21 cellular contexts compared by ENCODE assay signal in genomic region chr4:184433258-184433892, GRCh38. TPM values are rescaled to one million over a fixed set of nuclear protein-coding genes. Genes with fewer than 3 reads are reported as not detected.
DNase-seq lines count a peak whose midpoint lies in the region; ATAC-seq, FAIRE-seq and TF ChIP-seq lines count a peak whose summit lies in the region.
"Had no signal": no experiment of that assay in that cellular context is flagged by ENCODE, and none has a peak within 500 bp of the region (broad histone marks: within the 10 kb centered on the region; RNA-seq: fewer than 3 reads in every experiment).

No MANE protein-coding gene starts in this region.

- no peaks in the 10 kb centered on the region for H3K27me3 ChIP-seq in bronchial epithelial cell (ENCODE audit: control insufficient read depth, insufficient read depth, low read length)
- H3K27me3 ChIP-seq in right lobe of liver, result no peaks in the 10 kb centered on the region
- H3K27me3 ChIP-seq: body of pancreas, foreskin keratinocyte had no signal

- H3K36me3 ChIP-seq in bronchial epithelial cell (ENCODE audit: control insufficient read depth, insufficient read depth, low read length) (no peaks in the 10 kb centered on the region), right lobe of liver (peaks cover 0 to 6% (median 3%) of the 10 kb centered on the region in 4 donors)

- H3K27ac ChIP-seq in right lobe of liver, result peak overlapping the region; percentile 9 to 22 (median 16)
- H3K27ac ChIP-seq: body of pancreas, foreskin keratinocyte had no signal

- intact Hi-C loops in right lobe of liver (cut with DNase I), result no loop called here

- TF ChIP-seq CTCF in bronchial epithelial cell (IDR thresholded peaks at IDR 0.05; ENCODE audit: insufficient read depth, low read length, severe bottlenecking) (no peak), right lobe of liver (IDR thresholded peaks at IDR 0.05) (peak in 3 of 4 donors; percentile 18 to 33 (median 21)), foreskin fibroblast (IDR thresholded peaks at IDR 0.05; ENCODE audit: low read depth, low read length) (no peak)

- 46% methylated on average over 16 of the region's 17 CpGs for WGBS in right lobe of liver (ENCODE audit: insufficient coverage, low coverage, low lambda C conversion rate, missing lambda C conversion rate)

- TF ChIP-seq POLR2A in right lobe of liver (IDR thresholded peaks at IDR 0.05), result no peak

- DNase-seq in Ammon's horn (ENCODE audit: low spot score), result peak; percentile 56
- DNase-seq in EH (ENCODE audit: low read depth), result peak; percentile 6
- no peak for DNase-seq in bronchial epithelial cell (ENCODE audit: low read depth)
- DNase-seq in right lobe of liver, result peak; percentile 72 to 84 (median 80)
- DNase-seq in foreskin fibroblast, result no peak
- DNase-seq: activated CD4-positive, alpha-beta T cell treated with anti-CD3 and anti-CD28 coated beads, Interleukin-2, amount 50 U/mL, for 4 hours; activated naive CD4-positive, alpha-beta T cell treated with anti-CD3 and anti-CD28 coated beads, Interleukin-2, amount 50 U/mL, for 16 hours; Caco-2; cortex of kidney; foreskin keratinocyte; hippocampal formation; kidney; NCI-H2107; NCI-H524 treated with DMSO at 0.1 percent for 48 hours; stimulated activated CD4-positive, alpha-beta T cell treated with anti-CD3 and anti-CD28 coated beads, Interleukin-12 subunit alpha, Interleukin-12 subunit beta, amount 100 ng/mL, for 4 hours; T-helper 1 cell had no signal

- no peaks in the 10 kb centered on the region for H3K9me3 ChIP-seq in right lobe of liver
- H3K9me3 ChIP-seq: body of pancreas, Caco-2 had no signal

- ATAC-seq in right lobe of liver (peak; percentile 88 to 91 (median 90)), GM19395 (IDR thresholded peaks at IDR 0.05; ENCODE audit: unreplicated experiment) (no peak), GM18858 (IDR thresholded peaks at IDR 0.05; ENCODE audit: unreplicated experiment) (no peak), GM21576 (IDR thresholded peaks at IDR 0.05; ENCODE audit: unreplicated experiment) (no peak)
- ATAC-seq: body of pancreas, foreskin keratinocyte had no signal

- FAIRE-seq in bronchial epithelial cell (lab: Jason Lieb, UNC), result peak; percentile 75
- FAIRE-seq: endothelial cell of umbilical vein, kidney had no signal

- H3K4me3 ChIP-seq in bronchial epithelial cell (ENCODE audit: low read depth, low read length) (no peak overlapping the region), right lobe of liver (no peak overlapping the region), foreskin fibroblast (ENCODE audit: low read depth in 1 of 2, low read length in 2 of 2) (no peak overlapping the region)
- H3K4me3 ChIP-seq: body of pancreas had no signal

- H3K4me1 ChIP-seq in right lobe of liver, result peaks cover 0 to 28% (median 7%) of the 10 kb centered on the region in 4 donors
- H3K4me1 ChIP-seq: Caco-2, foreskin keratinocyte had no signal

RNA-seq across cellular contexts. Expression of gene IRF2, which starts 41.0 kb away (rescaled TPM):
- total RNA-seq in bronchial epithelial cell (15.2 and 16.1 TPM in 2 replicates), right lobe of liver (10 to 100 TPM; 16.9 to 29.0 (median 21.3) TPM)

Comparison
In these comparisons a context has a peak if more than half of its experiments do, and no peak if none do; other contexts are left out.
1. DNase-seq: peak in Ammon's horn (single experiment), EH (single experiment) and right lobe of liver (3 of 3); none in bronchial epithelial cell (single experiment) and foreskin fibroblast (0 of 2).
2. CTCF ChIP-seq: peak in right lobe of liver (3 of 4); none in bronchial epithelial cell (single experiment) and foreskin fibroblast (single experiment).
3. ATAC-seq: peak in right lobe of liver (4 of 4); none in GM19395 (single experiment), GM18858 (single experiment) and GM21576 (single experiment).